Comparison of ENCODE assay signal across 17 cellular contexts in the genomic region with DNA sequence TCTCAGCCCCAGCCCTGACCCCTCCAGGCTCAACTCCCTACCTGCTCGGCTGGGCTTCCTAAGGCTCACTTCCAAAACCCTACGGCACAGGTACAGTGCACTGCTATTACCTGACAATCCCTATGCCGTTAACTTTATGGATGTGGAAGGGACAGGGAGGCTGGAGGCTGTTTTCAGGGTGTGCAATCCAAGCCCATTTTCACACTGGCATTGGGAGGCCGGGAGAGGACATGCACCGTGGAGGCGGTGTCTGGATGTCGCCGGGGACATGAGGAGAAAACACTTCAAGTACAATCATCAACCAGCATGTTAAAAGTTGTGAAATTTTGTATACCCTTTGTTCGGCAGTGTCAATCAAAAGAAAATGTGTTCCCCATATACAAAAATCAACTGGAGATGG.
DNase-seq lines count a peak whose midpoint lies in the region; TF ChIP-seq lines count a peak whose summit lies in the region.
"Had no signal": no experiment of that assay in that cellular context is flagged by ENCODE, and none has a peak within 500 bp of the region (broad histone marks: within the 10 kb centered on the region; RNA-seq: fewer than 3 reads in every experiment).

No MANE protein-coding gene starts in this region.

- no peak overlapping the region for H3K23ac ChIP-seq in neuronal stem cell (ENCODE audit: low read depth, low read length, poor library complexity)

- H3K4me2 ChIP-seq in DOHH2 (ENCODE audit: low read length) (no peak overlapping the region; the same call in 1 of the 2 replicates), neuronal stem cell (ENCODE audit: insufficient read depth, low read length, poor library complexity, severe bottlenecking) (no peak overlapping the region)

- H3K18ac ChIP-seq in neuronal stem cell (ENCODE audit: low read length): no peak overlapping the region

- H4K91ac ChIP-seq in neuronal stem cell (ENCODE audit: low read depth, low read length, poor library complexity): no peak overlapping the region

- H3K79me2 ChIP-seq in DOHH2 (ENCODE audit: control insufficient read depth, low read length): peaks cover 49% of the 10 kb centered on the region

- DNase-seq in BE2C (peak; percentile 0), chondrocyte (ENCODE audit: low spot score) (peak; percentile 40), neuronal stem cell (ENCODE audit: low spot score) (no peak), NCI-H526 (lab: John Stamatoyannopoulos, UW) (no peak), pons (ENCODE audit: low spot score) (no peak)
- DNase-seq in stimulated activated CD8-positive, alpha-beta memory T cell treated with anti-CD3 and anti-CD28 coated beads, Interleukin-4, amount 100 ng/mL, for 48 hours: no peak
- no peak for DNase-seq in CD8-positive, alpha-beta memory T cell
- DNase-seq: ACHN; Caco-2; CD8-positive, alpha-beta T cell; DND-41; GF-D8; HFFc6 had no signal

- CTCF ChIA-PET in CD8-positive, alpha-beta memory T cell (lab: Charles Lee): no interaction called here

- H3K27me3 ChIP-seq in BE2C (no peaks in the 10 kb centered on the region), DOHH2 (ENCODE audit: control insufficient read depth, low read length) (no peaks in the 10 kb centered on the region), neuronal stem cell (ENCODE audit: control insufficient read depth in 3 of 3, insufficient read depth in 3 of 3, low read depth in 1 of 3, low read length in 3 of 3) (no peaks in the 10 kb centered on the region)
- no peaks in the 10 kb centered on the region for H3K27me3 ChIP-seq in CD8-positive, alpha-beta memory T cell (ENCODE audit: insufficient read depth, low read length, poor library complexity, severe bottlenecking)

- peaks cover 3% of the 10 kb centered on the region for H3F3A ChIP-seq in DOHH2 (ENCODE audit: control insufficient read depth, insufficient read depth)

- TF ChIP-seq CTCF in BE2C (IDR thresholded peaks at IDR 0.05; ENCODE audit: low read depth, low read length): no peak
- TF ChIP-seq CTCF in DOHH2 (IDR thresholded peaks at IDR 0.05; ENCODE audit: low read depth, low read length, poor library complexity, severe bottlenecking): no peak
- TF ChIP-seq CTCF in chondrocyte (IDR thresholded peaks at IDR 0.05): no peak

- no peak overlapping the region for H3K27ac Mint-ChIP-seq in chondrocyte (ENCODE audit: unreplicated experiment)
- no peak overlapping the region for H3K27ac Mint-ChIP-seq in CD8-positive, alpha-beta memory T cell
- H3K27ac Mint-ChIP-seq: CD14-positive monocyte; CD8-positive, alpha-beta T cell; HFFc6 had no signal

- H3K4me1 ChIP-seq in BE2C: no peaks in the 10 kb centered on the region; the same call in 1 of the 2 replicates
- peaks cover 34% of the 10 kb centered on the region for H3K4me1 ChIP-seq in DOHH2 (ENCODE audit: control insufficient read depth, low read length)
- peaks cover 1 to 2% of the 10 kb centered on the region in 2 donors for H3K4me1 ChIP-seq in neuronal stem cell (ENCODE audit: control insufficient read depth in 2 of 2, insufficient read depth in 1 of 2, low read depth in 1 of 2, low read length in 2 of 2)
- H3K4me1 ChIP-seq in CD8-positive, alpha-beta memory T cell (ENCODE audit: insufficient read depth, low read length): no peaks in the 10 kb centered on the region

- no peak overlapping the region for H2BK120ac ChIP-seq in neuronal stem cell (ENCODE audit: low read depth, low read length)

- H2AFZ ChIP-seq in neuronal stem cell (ENCODE audit: low read length): no peak overlapping the region

- H4K20me1 ChIP-seq in DOHH2 (ENCODE audit: control insufficient read depth, insufficient read depth, low read depth, low read length): no peaks in the 10 kb centered on the region

- H3K36me3 Mint-ChIP-seq in chondrocyte (ENCODE audit: low read depth): peaks cover 14% of the 10 kb centered on the region
- H3K36me3 Mint-ChIP-seq in CD8-positive, alpha-beta memory T cell: peaks cover 0 to 21% (median 5%) of the 10 kb centered on the region in 3 donors

- H3K36me3 ChIP-seq in BE2C (peaks cover 2% of the 10 kb centered on the region; the same call in 1 of the 2 replicates), DOHH2 (ENCODE audit: control insufficient read depth, low read length) (peaks cover 31% of the 10 kb centered on the region), neuronal stem cell (replicated peaks in 1 of 2; ENCODE audit: control insufficient read depth in 2 of 2, insufficient read depth in 2 of 2, low read length in 2 of 2) (peaks cover 7 to 28% of the 10 kb centered on the region in 2 donors)
- no peaks in the 10 kb centered on the region for H3K36me3 ChIP-seq in CD8-positive, alpha-beta memory T cell (ENCODE audit: insufficient read depth, low read length)
- H3K36me3 ChIP-seq: HAP-1 had no signal

- POLR2A ChIA-PET in CD8-positive, alpha-beta memory T cell (lab: Charles Lee): no interaction called here

- no peak overlapping the region for H3K4me3 Mint-ChIP-seq in chondrocyte (ENCODE audit: unreplicated experiment)
- no peak overlapping the region for H3K4me3 Mint-ChIP-seq in CD8-positive, alpha-beta memory T cell
- H3K4me3 Mint-ChIP-seq: CD14-positive monocyte; CD8-positive, alpha-beta T cell; HFFc6 had no signal

- H2AK5ac ChIP-seq in neuronal stem cell (ENCODE audit: low read depth, low read length): no peak overlapping the region

- H3K9ac ChIP-seq in neuronal stem cell (ENCODE audit: low read depth, low read length, poor library complexity): no peak overlapping the region

- H3K4me3 ChIP-seq in BE2C (ENCODE audit: low read depth, low read length) (no peak overlapping the region), DOHH2 (ENCODE audit: low read length) (no peak overlapping the region), neuronal stem cell (ENCODE audit: low read length in 2 of 2) (no peak overlapping the region)
- H3K4me3 ChIP-seq in CD8-positive, alpha-beta memory T cell (ENCODE audit: low read length): no peak overlapping the region
- H3K4me3 ChIP-seq: HAP-1 had no signal

- H3K9me3 Mint-ChIP-seq in chondrocyte (ENCODE audit: low read depth): no peaks in the 10 kb centered on the region
- no peaks in the 10 kb centered on the region for H3K9me3 Mint-ChIP-seq in CD8-positive, alpha-beta memory T cell
- H3K9me3 Mint-ChIP-seq: CD14-positive monocyte; CD8-positive, alpha-beta T cell; HFFc6 had no signal

- H3K4ac ChIP-seq in neuronal stem cell (ENCODE audit: low read length): no peak overlapping the region

- H3K9me2 ChIP-seq in DOHH2 (replicated peaks; ENCODE audit: control insufficient read depth, low read length): no peaks in the 10 kb centered on the region

- WGBS in neuronal stem cell (ENCODE audit: extremely low coverage in 2 of 2, insufficient read length in 2 of 2, insufficient replicate concordance in 1 of 2), 2 donors: no CpG with 5 or more reads among the region's 9 CpGs

- no peaks in the 10 kb centered on the region for H3K27me3 Mint-ChIP-seq in chondrocyte (ENCODE audit: low read depth)
- peaks cover 0 to 1% of the 10 kb centered on the region in 2 donors for H3K27me3 Mint-ChIP-seq in CD8-positive, alpha-beta memory T cell

- H4K8ac ChIP-seq in neuronal stem cell (ENCODE audit: low read depth, low read length): no peak overlapping the region

- peaks cover 13% of the 10 kb centered on the region for H3K4me1 Mint-ChIP-seq in chondrocyte (ENCODE audit: low read depth)
- peaks cover 0 to 3% (median 0%) of the 10 kb centered on the region in 3 donors for H3K4me1 Mint-ChIP-seq in CD8-positive, alpha-beta memory T cell

- peak overlapping the region; percentile 1; the same call in 1 of the 2 replicates for H3K27ac ChIP-seq in DOHH2 (ENCODE audit: low read depth, low read length)
- H3K27ac ChIP-seq in neuronal stem cell (replicated peaks; ENCODE audit: low read length): no peak overlapping the region
- H3K27ac ChIP-seq in CD8-positive, alpha-beta memory T cell (ENCODE audit: low read depth, low read length): no peak overlapping the region
- H3K27ac ChIP-seq: HL-60 had no signal

- no peak overlapping the region for H2BK15ac ChIP-seq in neuronal stem cell (ENCODE audit: low read length)

- H2BK5ac ChIP-seq in neuronal stem cell (ENCODE audit: low read length): no peak overlapping the region

- peaks cover 5% of the 10 kb centered on the region for H3K79me1 ChIP-seq in neuronal stem cell (ENCODE audit: low read depth, low read length)

- H2BK12ac ChIP-seq in neuronal stem cell (ENCODE audit: low read length): no peak overlapping the region

- H3K14ac ChIP-seq in neuronal stem cell (ENCODE audit: low read length): peak overlapping the region; percentile 78

- H3K9me3 ChIP-seq in BE2C: no peaks in the 10 kb centered on the region
- H3K9me3 ChIP-seq in DOHH2 (ENCODE audit: control insufficient read depth, insufficient read depth, low read length): no peaks in the 10 kb centered on the region
- H3K9me3 ChIP-seq in neuronal stem cell (replicated peaks in 1 of 2; ENCODE audit: control insufficient read depth in 2 of 2, insufficient read depth in 1 of 2, low read depth in 1 of 2, low read length in 2 of 2): no peaks in the 10 kb centered on the region
- no peaks in the 10 kb centered on the region for H3K9me3 ChIP-seq in CD8-positive, alpha-beta memory T cell (ENCODE audit: low read length)
- H3K9me3 ChIP-seq: Caco-2, HAP-1 had no signal

Comparison
In these comparisons a context has a peak if more than half of its experiments do, and no peak if none do; other contexts are left out.
1. DNase-seq: peak in BE2C (single experiment) and chondrocyte (single experiment); none in neuronal stem cell (single experiment), stimulated activated CD8-positive, alpha-beta memory T cell treated with anti-CD3 and anti-CD28 coated beads, Interleukin-4, amount 100 ng/mL, for 48 hours (single experiment), NCI-H526 (0 of 2), CD8-positive, alpha-beta memory T cell (0 of 5) and pons (single experiment).